In genomic region chr20:43911066-43911465, GRCh38 we compare ENCODE assay signal across 11 cellular contexts. TPM values are rescaled to one million over a fixed set of nuclear protein-coding genes. Genes with fewer than 3 reads are reported as not detected.
DNase-seq lines count a peak whose midpoint lies in the region; ATAC-seq and TF ChIP-seq lines count a peak whose summit lies in the region.
"Had no signal": no experiment of that assay in that cellular context is flagged by ENCODE, and none has a peak within 500 bp of the region (broad histone marks: within the 10 kb centered on the region; RNA-seq: fewer than 3 reads in every experiment).

No MANE protein-coding gene starts in this region.

- H3K27me3 ChIP-seq in cardiac muscle cell (peaks cover 28% of the 10 kb centered on the region), heart left ventricle (peaks cover 10 to 34% (median 18%) of the 10 kb centered on the region in 9 donors), endodermal cell (ENCODE audit: control insufficient read depth, insufficient read depth, low read length, poor library complexity, severe bottlenecking) (peaks cover 20% of the 10 kb centered on the region), testis (no peaks in the 10 kb centered on the region)

- H3K36me3 ChIP-seq in cardiac muscle cell (no peaks in the 10 kb centered on the region), heart left ventricle (no peaks in the 10 kb centered on the region), endodermal cell (ENCODE audit: control insufficient read depth, insufficient read depth, low read length) (no peaks in the 10 kb centered on the region), testis (ENCODE audit: low read depth, missing control alignments) (no peaks in the 10 kb centered on the region)
- H3K36me3 ChIP-seq: BLaER1 treated with 17β-estradiol and CSF1 and Interleukin-3, amounts not matched to agents 10 nM and 100 nM had no signal

- H3K9me3 Mint-ChIP-seq in endodermal cell = peaks cover 10% of the 10 kb centered on the region

- TF ChIP-seq POLR2A in heart left ventricle (IDR thresholded peaks at IDR 0.05) (no peak), testis (IDR thresholded peaks at IDR 0.05) (no peak)

- H3K36me3 Mint-ChIP-seq in endodermal cell (ENCODE audit: low read depth) = no peaks in the 10 kb centered on the region

- H3K4me1 ChIP-seq in cardiac muscle cell (ENCODE audit: low read depth) = no peaks in the 10 kb centered on the region
- H3K4me1 ChIP-seq in heart left ventricle = peaks cover 0 to 18% (median 3%) of the 10 kb centered on the region in 12 donors
- no peaks in the 10 kb centered on the region for H3K4me1 ChIP-seq in endodermal cell (ENCODE audit: control insufficient read depth, insufficient read depth, low read length)
- H3K4me1 ChIP-seq in testis = peaks cover 6% of the 10 kb centered on the region

- H3K9ac ChIP-seq in endodermal cell (ENCODE audit: extremely low read depth, low read length, poor library complexity, severe bottlenecking) = no peak overlapping the region
- H3K9ac ChIP-seq: BLaER1 treated with 17β-estradiol and CSF1 and Interleukin-3, amounts not matched to agents 10 nM and 100 nM had no signal

- no peak for ATAC-seq in heart left ventricle
- ATAC-seq: stimulated activated naive CD8-positive, alpha-beta T cell treated with anti-CD3 and anti-CD28 coated beads, Interleukin-15, Interleukin-2, amounts not matched to agents 100 U/mL and 50 U/mL, for 24 hours had no signal

- peaks cover 36% of the 10 kb centered on the region for H3K27me3 Mint-ChIP-seq in endodermal cell (ENCODE audit: insufficient read depth)

- TF ChIP-seq CTCF in cardiac muscle cell (IDR thresholded peaks at IDR 0.05; ENCODE audit: low read depth, low read length) = peak; percentile 41
- no peak for TF ChIP-seq CTCF in heart left ventricle (IDR thresholded peaks at IDR 0.05)
- TF ChIP-seq CTCF in RWPE1 (conservative IDR thresholded peaks at IDR 0.05; ENCODE audit: low read depth) = no peak
- peak; percentile 57 for TF ChIP-seq CTCF in endodermal cell (conservative IDR thresholded peaks at IDR 0.05)
- TF ChIP-seq CTCF in testis (IDR thresholded peaks at IDR 0.05) = no peak

- CTCF ChIA-PET in RWPE1 (lab: Yijun Ruan, JAX) = interaction anchor here (0.6 to 1.3 kb wide), 9 partner anchors 12 to 382 kb away, joined by 3 to 5 read pairs (median 3); no protein-coding TSS in a partner anchor

- intact Hi-C loops in heart left ventricle (cut with DNase I) (no loop called here), testis (cut with DNase I; ENCODE audit: low total_unique reads) (no loop called here)

- H3K4me1 Mint-ChIP-seq in endodermal cell = peaks cover 5% of the 10 kb centered on the region

- WGBS in heart left ventricle, 4 donors = 41 to 60% (median 45%) methylated on average over 2 of the region's 2 CpGs
- WGBS in endodermal cell (ENCODE audit: insufficient coverage in 1 of 2, insufficient read length in 1 of 2), 2 experiments = 58 to 68% methylated on average over 2 of the region's 2 CpGs
- WGBS in testis, 2 donors = 46 to 51% methylated on average over 2 of the region's 2 CpGs

- H3K4me3 Mint-ChIP-seq in endodermal cell = no peak overlapping the region

- no peak overlapping the region for H3K27ac Mint-ChIP-seq in endodermal cell

- H3K27ac ChIP-seq in cardiac muscle cell (no peak overlapping the region), heart left ventricle (no peak overlapping the region), RWPE1 (no peak overlapping the region), endodermal cell (ENCODE audit: low read depth, low read length) (no peak overlapping the region), testis (no peak overlapping the region)

- DNase-seq in cardiac muscle cell (ENCODE audit: low read depth in 1 of 2, low spot score in 1 of 2) = peak in 1 of 2 donors; percentile 78
- no peak for DNase-seq in heart left ventricle
- peak; percentile 67 for DNase-seq in RWPE1 (ENCODE audit: low spot score)
- peak; percentile 63 for DNase-seq in endodermal cell
- DNase-seq in testis = peak; percentile 62
- DNase-seq in hippocampal formation (lab: John Stamatoyannopoulos, UW) = no peak
- DNase-seq in NCI-H2107 (lab: John Stamatoyannopoulos, UW) = no peak
- no peak for DNase-seq in putamen (ENCODE audit: low spot score)
- DNase-seq: aorta; stimulated activated naive CD8-positive, alpha-beta T cell treated with anti-CD3 and anti-CD28 coated beads, Interleukin-15, Interleukin-2, amounts not matched to agents 100 U/mL and 50 U/mL, for 24 hours had no signal

- POLR2A ChIA-PET in RWPE1 (lab: Yijun Ruan, JAX; ENCODE audit: low non-redundant PET) = no interaction called here

- no peaks in the 10 kb centered on the region for H3K9me3 ChIP-seq in cardiac muscle cell (ENCODE audit: low read depth)
- peaks cover 0 to 44% (median 20%) of the 10 kb centered on the region in 12 donors for H3K9me3 ChIP-seq in heart left ventricle
- no peaks in the 10 kb centered on the region for H3K9me3 ChIP-seq in endodermal cell (ENCODE audit: control insufficient read depth, low read length)
- H3K9me3 ChIP-seq in testis = no peaks in the 10 kb centered on the region

- H3K4me3 ChIP-seq in cardiac muscle cell = no peak overlapping the region
- H3K4me3 ChIP-seq in heart left ventricle = no peak overlapping the region
- H3K4me3 ChIP-seq in endodermal cell (ENCODE audit: low read length) = no peak overlapping the region
- H3K4me3 ChIP-seq in testis = no peak overlapping the region
- H3K4me3 ChIP-seq: BLaER1 treated with 17β-estradiol and CSF1 and Interleukin-3, amounts not matched to agents 10 nM and 100 nM had no signal

RNA-seq across cellular contexts. Expression of gene TOX2, which starts 3.6 kb away (rescaled TPM):
- total RNA-seq in cardiac muscle cell (0.09 TPM in 1 of 2 replicates, not detected in the other), heart left ventricle (1 to 10 TPM in 5 of 9 donors, under 1 TPM in 4; 0.53 to 3.0 (median 1.0) TPM), endodermal cell (1 to 10 TPM; 2.4 to 3.4 TPM), testis (10 to 100 TPM; 48.1 to 67.0 TPM)
- polyA plus RNA-seq in cardiac muscle cell (0.32 and 0.84 TPM in 2 replicates), heart left ventricle (under 1 TPM; 0.64 to 0.80 TPM), testis (ENCODE audit: insufficient read depth, low read depth, low replicate concordance) (43.8 TPM)
- 8.9 TPM for polyA plus RNA-seq in endodermal cell (2013, experiment 1 of 2)
- polyA plus RNA-seq in endodermal cell (2013, experiment 2 of 2) = 8.2 TPM

Comparison
In these comparisons a context has a peak if more than half of its experiments do, and no peak if none do; other contexts are left out.
1. CTCF ChIP-seq: peak in cardiac muscle cell (single experiment) and endodermal cell (single experiment); none in heart left ventricle (0 of 12), RWPE1 (single experiment) and testis (0 of 3).
2. DNase-seq: peak in RWPE1 (single experiment), endodermal cell (single experiment) and testis (single experiment); none in heart left ventricle (0 of 5), hippocampal formation (0 of 2), NCI-H2107 (single experiment) and putamen (single experiment).
3. RNA of gene TOX2, which starts 3.6 kb away (total RNA-seq): 48.1 to 67.0 TPM in testis; 2.4 to 3.4 TPM in endodermal cell, 0.53 to 3.0 TPM in heart left ventricle and 0.09 TPM in cardiac muscle cell; every median in the first group is over 10 times any median in the second.